27 cellular contexts compared by ENCODE assay signal in genomic region chr12:54136844-54137580, GRCh38. TPM values are rescaled to one million over a fixed set of nuclear protein-coding genes. Genes with fewer than 3 reads are reported as not detected.
DNase-seq lines count a peak whose midpoint lies in the region; ATAC-seq and TF ChIP-seq lines count a peak whose summit lies in the region.
"Had no signal": no experiment of that assay in that cellular context is flagged by ENCODE, and none has a peak within 500 bp of the region (broad histone marks: within the 10 kb centered on the region; RNA-seq: fewer than 3 reads in every experiment).

No MANE protein-coding gene starts in this region.

- no peak for TF ChIP-seq POLR2A in stomach (IDR thresholded peaks at IDR 0.05)

- no peak for TF ChIP-seq EP300 in stomach (IDR thresholded peaks at IDR 0.05)

- 50 to 64% (median 51%) methylated on average over 12 of the region's 12 CpGs for WGBS in stomach, 5 donors

- H3K4me1 ChIP-seq in HEK293 (ENCODE audit: control insufficient read depth, insufficient read depth, low read length): peaks cover 12% of the 10 kb centered on the region
- peaks cover 41 to 91% (median 77%) of the 10 kb centered on the region in 4 donors for H3K4me1 ChIP-seq in stomach
- H3K4me1 ChIP-seq: psoas muscle, upper lobe of left lung had no signal

- POLR2A ChIA-PET in HEK293 (lab: Yijun Ruan, JAX): no interaction called here

- H3K36me3 ChIP-seq in HEK293 (ENCODE audit: control insufficient read depth in 2 of 2, insufficient read depth in 1 of 2, low read length in 2 of 2) (peaks cover 0 to 7% of the 10 kb centered on the region in 2 experiments; a peak in 1 of 3 replicates), stomach (no peaks in the 10 kb centered on the region), H7 (replicated peaks; ENCODE audit: control insufficient read depth, insufficient read depth, low read length) (no peaks in the 10 kb centered on the region)
- H3K36me3 ChIP-seq: ascending aorta, upper lobe of left lung had no signal

- DNase-seq in NCI-H1417 (lab: John Stamatoyannopoulos, UW) (peak in 2 of 3 experiments; percentile 23 to 50), NCI-H1417 treated with DMSO at 0.1 percent for 48 hours (lab: John Stamatoyannopoulos, UW) (no peak), fibroblast of peridontal ligament (ENCODE audit: extremely low read depth) (peak; percentile 5), stomach (no peak), H7 (no peak)
- DNase-seq in stimulated activated naive CD4-positive, alpha-beta T cell (lab: John Stamatoyannopoulos, UW): no peak
- DNase-seq: 8988T; activated CD4-positive, alpha-beta memory T cell treated with anti-CD3 and anti-CD28 coated beads, Interleukin-2, amount 10 ng/mL, durations not matched to agents 7 days and 5 days; activated naive CD4-positive, alpha-beta T cell treated with anti-CD3 and anti-CD28 coated beads for 36 hours; activated T-cell treated with anti-CD3 and anti-CD28 coated beads, Interleukin-2, amount 50 U/mL, for 1 hour; cerebellar nuclear complex; DMS79 treated with DMSO at 0.1 percent for 48 hours; effector memory CD8-positive, alpha-beta T cell; hippocampal formation; islet precursor cell; naive thymus-derived CD8-positive, alpha-beta T cell; OCI-M1; psoas muscle; Right ventricle myocardium superior; small intestine; stimulated activated CD4-positive, alpha-beta T cell treated with anti-CD3 and anti-CD28 coated beads, Interleukin-2, amount 100 ng/mL, for 48 hours; stimulated activated naive CD8-positive, alpha-beta T cell treated with anti-CD3 and anti-CD28 coated beads, Interleukin-15, amount 100 ng/mL, for 72 hours; upper lobe of left lung had no signal

- TF ChIP-seq CTCF in HEK293 (tag by site-specific recombination; IDR thresholded peaks at IDR 0.05): peak; percentile 30; the same call in 1 of the 2 replicates
- TF ChIP-seq CTCF in stomach (IDR thresholded peaks at IDR 0.05): no peak

- H3K27ac ChIP-seq in HEK293 (ENCODE audit: extremely low read depth, low read depth, low read length) (no peak overlapping the region), stomach (peak overlapping the region; percentile 86 to 96 (median 92))
- H3K27ac ChIP-seq: ascending aorta, psoas muscle, upper lobe of left lung had no signal

- peaks cover 0 to 9% (median 0%) of the 10 kb centered on the region in 3 donors for H3K27me3 ChIP-seq in stomach
- peaks cover 68% of the 10 kb centered on the region for H3K27me3 ChIP-seq in H7 (ENCODE audit: control insufficient read depth, insufficient read depth, low read length)
- H3K27me3 ChIP-seq: ascending aorta, upper lobe of left lung had no signal

- intact Hi-C loops in stomach (cut with DNase I; ENCODE audit: low total_unique reads): no loop called here

- H3K9me3 ChIP-seq in HEK293 (ENCODE audit: control insufficient read depth, insufficient read depth, low read depth, low read length): no peaks in the 10 kb centered on the region
- no peaks in the 10 kb centered on the region for H3K9me3 ChIP-seq in stomach
- H3K9me3 ChIP-seq: ascending aorta, psoas muscle, upper lobe of left lung had no signal

- CTCF ChIA-PET in HEK293 (lab: Yijun Ruan, JAX): interaction anchor here (1.0 to 8.2 kb wide), 8 partner anchors 34 to 132 kb away, joined by 3 to 81 read pairs (median 12); partner anchors contain the start of genes HOXC5 and SMUG1

- no peak overlapping the region for H3K4me3 ChIP-seq in HEK293 (ENCODE audit: low read depth, low read length)
- no peak overlapping the region for H3K4me3 ChIP-seq in stomach
- no peak overlapping the region for H3K4me3 ChIP-seq in H7 (ENCODE audit: insufficient read depth, low read depth, low read length)
- H3K4me3 ChIP-seq: ascending aorta, lung, psoas muscle, upper lobe of left lung had no signal

- ATAC-seq in activated CD4-positive, CD25-positive, alpha-beta regulatory T cell treated with anti-CD3 and anti-CD28 coated beads, Interleukin-2, amount 50 U/mL, for 24 hours: no peak
- ATAC-seq: effector memory CD8-positive, alpha-beta T cell; naive thymus-derived CD8-positive, alpha-beta T cell; psoas muscle; stimulated activated naive CD8-positive, alpha-beta T cell treated with anti-CD3 and anti-CD28 coated beads, Interleukin-15, amount 100 ng/mL, for 72 hours had no signal

TF ChIP-seq in HEK293, 187 proteins besides CTCF, POLR2A, EP300 and RAD21:
- TF ChIP-seq ZNF791 (tag by site-specific recombination; IDR thresholded peaks at IDR 0.05) (no peak), ZNF274 (IDR thresholded peaks at IDR 0.05; ENCODE audit: low read length) (no peak), ZNF274 (tag by site-specific recombination; IDR thresholded peaks at IDR 0.05; ENCODE audit: borderline replicate concordance) (no peak), FEZF1 (tag by site-specific recombination; IDR thresholded peaks at IDR 0.05) (no peak), PBX3 (CRISPR knock-in tag; IDR thresholded peaks at IDR 0.05) (no peak), ZNF514 (tag by site-specific recombination; IDR thresholded peaks at IDR 0.05) (no peak), WT1 (tag by site-specific recombination; IDR thresholded peaks at IDR 0.05) (no peak), ZNF555 (tag by site-specific recombination; conservative IDR thresholded peaks at IDR 0.05) (no peak), ZNF777 (tag by site-specific recombination; IDR thresholded peaks at IDR 0.05; ENCODE audit: borderline replicate concordance) (no peak), ZNF155 (tag by site-specific recombination; IDR thresholded peaks at IDR 0.05) (no peak), ZIC2 (tag by site-specific recombination; IDR thresholded peaks at IDR 0.05) (no peak), ZNF776 (tag by site-specific recombination; IDR thresholded peaks at IDR 0.05; ENCODE audit: borderline replicate concordance) (no peak), ZNF37A (tag by site-specific recombination; IDR thresholded peaks at IDR 0.05) (no peak)

RNA-seq across cellular contexts. Expression of gene SMUG1, which starts 51.8 kb away (rescaled TPM):
- total RNA-seq in stomach: 10 to 100 TPM; 15.4 to 79.4 (median 31.0) TPM
- 10 to 100 TPM; 34.0 to 71.3 (median 70.3) TPM for polyA plus RNA-seq in stomach
- total RNA-seq in H7 (2014; rRNA removed; shearing (Covaris generic)): 33.8 and 40.2 TPM in 2 replicates

Comparison
In these comparisons a context has a peak if more than half of its experiments do, and no peak if none do; other contexts are left out.
1. DNase-seq: peak in NCI-H1417 (2 of 3) and fibroblast of peridontal ligament (single experiment); none in NCI-H1417 treated with DMSO at 0.1 percent for 48 hours (single experiment), stomach (single experiment), stimulated activated naive CD4-positive, alpha-beta T cell (0 of 6) and H7 (single experiment).